ENCODE assay signal across 28 cellular contexts in genomic region chr2:162613839-162614238, GRCh38.
"Had no signal": no experiment of that assay in that cellular context is flagged by ENCODE, and none has a peak within 500 bp of the region (broad histone marks: within the 10 kb centered on the region; RNA-seq: fewer than 3 reads in every experiment).

No MANE protein-coding gene starts in this region.

- DNase-seq: colonic mucosa; cortex of kidney; dermis blood vessel endothelial cell; dorsolateral prefrontal cortex; effector CD4-positive, alpha-beta T cell; effector CD8-positive, alpha-beta T cell; effector memory CD4-positive, alpha-beta T cell; effector memory CD8-positive, alpha-beta T cell; endodermal cell; erythroblast; esophagus squamous epithelium; foreskin fibroblast; foreskin keratinocyte; foreskin melanocyte; gastrocnemius medialis; glutamatergic neuron; head of caudate nucleus; heart left ventricle; heart right ventricle had no signal

- H3K27me3 Mint-ChIP-seq: dendritic cell treated with granulocyte-macrophage colony-stimulating factor and Interleukin-4, amounts not matched to agents 40 ng/mL and 50 ng/mL, for 4 days; effector memory CD8-positive, alpha-beta T cell had no signal

- H3K4me1 Mint-ChIP-seq: endodermal cell had no signal

- H3K9me3 Mint-ChIP-seq: dendritic cell treated with granulocyte-macrophage colony-stimulating factor and Interleukin-4, amounts not matched to agents 40 ng/mL and 50 ng/mL, for 4 days; endodermal cell had no signal

- H3K4me3 Mint-ChIP-seq: dendritic cell treated with granulocyte-macrophage colony-stimulating factor and Interleukin-4, amounts not matched to agents 40 ng/mL and 50 ng/mL, for 4 days; effector memory CD8-positive, alpha-beta T cell; endodermal cell had no signal

- ATAC-seq: effector memory CD8-positive, alpha-beta T cell; esophagus mucosa; foreskin keratinocyte; gastrocnemius medialis; gastroesophageal sphincter; heart left ventricle; heart right ventricle had no signal

- H3K27ac ChIP-seq: colonic mucosa, coronary artery, dorsolateral prefrontal cortex, epithelial cell of prostate, esophagus muscularis mucosa, esophagus squamous epithelium, foreskin keratinocyte, gastrocnemius medialis, gastroesophageal sphincter, heart left ventricle, heart right ventricle had no signal

- H3K4me1 ChIP-seq: colonic mucosa, esophagus muscularis mucosa, esophagus squamous epithelium, foreskin keratinocyte, gastrocnemius medialis, gastroesophageal sphincter, heart left ventricle, heart right ventricle had no signal

- H3K4me3 ChIP-seq: colonic mucosa, coronary artery, dorsolateral prefrontal cortex, esophagus muscularis mucosa, esophagus squamous epithelium, gastrocnemius medialis, gastroesophageal sphincter, heart left ventricle, heart right ventricle had no signal

- H3K36me3 ChIP-seq: colonic mucosa, esophagus muscularis mucosa, esophagus squamous epithelium, gastrocnemius medialis, gastroesophageal sphincter, heart left ventricle, heart right ventricle had no signal

- FAIRE-seq: colon, endometrium, endothelial cell of umbilical vein had no signal

- H3K9me3 ChIP-seq: colonic mucosa, esophagus muscularis mucosa, esophagus squamous epithelium, gastrocnemius medialis, gastroesophageal sphincter, heart left ventricle, heart right ventricle had no signal

- H3K27me3 ChIP-seq: colonic mucosa, dorsolateral prefrontal cortex, esophagus muscularis mucosa, esophagus squamous epithelium, gastrocnemius medialis, gastroesophageal sphincter, heart left ventricle, heart right ventricle had no signal

- H3K27ac Mint-ChIP-seq: dendritic cell treated with granulocyte-macrophage colony-stimulating factor and Interleukin-4, amounts not matched to agents 40 ng/mL and 50 ng/mL, for 4 days; effector memory CD8-positive, alpha-beta T cell; endodermal cell had no signal
